1 cellular context compared by ENCODE assay signal in genomic region chr12:40827923-40828592, GRCh38.
TF ChIP-seq lines count a peak whose summit lies in the region.

No MANE protein-coding gene starts in this region.

TF ChIP-seq in H1, 55 proteins besides CTCF, POLR2A, EP300 and RAD21 (continued from another document):
- TF ChIP-seq ATF2 (IDR thresholded peaks at IDR 0.05; ENCODE audit: low read length) (no peak), ATF3 (IDR thresholded peaks at IDR 0.05; ENCODE audit: insufficient read depth, low read depth, low read length) (no peak), NANOG (IDR thresholded peaks at IDR 0.05; ENCODE audit: insufficient read depth, low read depth, low read length, poor library complexity, severe bottlenecking) (no peak), BACH1 (IDR thresholded peaks at IDR 0.05; ENCODE audit: low read length) (no peak), SIN3A (conservative IDR thresholded peaks at IDR 0.05 in 1 of 2, IDR thresholded peaks at IDR 0.05 in 1 of 2; ENCODE audit: low read depth in 1 of 2, low read length in 2 of 2) (no peak), KDM4A (IDR thresholded peaks at IDR 0.05; ENCODE audit: low read depth, low read length, severe bottlenecking) (no peak)
